In the genomic region with DNA sequence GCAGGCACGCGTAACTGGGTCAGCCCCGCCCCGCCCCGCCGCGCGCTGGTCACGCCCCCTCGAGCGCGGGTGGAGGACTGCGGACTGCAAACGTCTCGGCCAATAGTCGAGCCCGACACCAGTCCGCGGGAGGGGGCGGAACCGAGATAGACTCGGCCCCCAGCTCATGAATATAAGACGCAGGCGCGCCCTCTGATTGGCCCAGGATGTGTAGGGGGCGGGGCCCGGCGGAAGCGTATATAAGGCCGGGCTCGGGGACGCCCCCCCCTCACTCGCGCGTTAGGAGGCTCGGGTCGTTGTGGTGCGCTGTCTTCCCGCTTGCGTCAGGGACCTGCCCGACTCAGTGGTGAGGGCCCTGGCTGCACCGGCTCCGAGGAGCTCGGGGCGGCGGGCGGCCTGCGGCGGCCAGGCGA, we compare ENCODE assay signal across 1 cellular context.
TF ChIP-seq lines count a peak whose summit lies in the region.

A gene (plus strand): TSS at position 268 of the 413 bp plus-strand sequence. CDS start 1,602 bp downstream, outside the sequence.

TF ChIP-seq in GM23338, 12 proteins besides CTCF, POLR2A, EP300 and RAD21 (continued from another document):
- TF ChIP-seq, protein P1, sequence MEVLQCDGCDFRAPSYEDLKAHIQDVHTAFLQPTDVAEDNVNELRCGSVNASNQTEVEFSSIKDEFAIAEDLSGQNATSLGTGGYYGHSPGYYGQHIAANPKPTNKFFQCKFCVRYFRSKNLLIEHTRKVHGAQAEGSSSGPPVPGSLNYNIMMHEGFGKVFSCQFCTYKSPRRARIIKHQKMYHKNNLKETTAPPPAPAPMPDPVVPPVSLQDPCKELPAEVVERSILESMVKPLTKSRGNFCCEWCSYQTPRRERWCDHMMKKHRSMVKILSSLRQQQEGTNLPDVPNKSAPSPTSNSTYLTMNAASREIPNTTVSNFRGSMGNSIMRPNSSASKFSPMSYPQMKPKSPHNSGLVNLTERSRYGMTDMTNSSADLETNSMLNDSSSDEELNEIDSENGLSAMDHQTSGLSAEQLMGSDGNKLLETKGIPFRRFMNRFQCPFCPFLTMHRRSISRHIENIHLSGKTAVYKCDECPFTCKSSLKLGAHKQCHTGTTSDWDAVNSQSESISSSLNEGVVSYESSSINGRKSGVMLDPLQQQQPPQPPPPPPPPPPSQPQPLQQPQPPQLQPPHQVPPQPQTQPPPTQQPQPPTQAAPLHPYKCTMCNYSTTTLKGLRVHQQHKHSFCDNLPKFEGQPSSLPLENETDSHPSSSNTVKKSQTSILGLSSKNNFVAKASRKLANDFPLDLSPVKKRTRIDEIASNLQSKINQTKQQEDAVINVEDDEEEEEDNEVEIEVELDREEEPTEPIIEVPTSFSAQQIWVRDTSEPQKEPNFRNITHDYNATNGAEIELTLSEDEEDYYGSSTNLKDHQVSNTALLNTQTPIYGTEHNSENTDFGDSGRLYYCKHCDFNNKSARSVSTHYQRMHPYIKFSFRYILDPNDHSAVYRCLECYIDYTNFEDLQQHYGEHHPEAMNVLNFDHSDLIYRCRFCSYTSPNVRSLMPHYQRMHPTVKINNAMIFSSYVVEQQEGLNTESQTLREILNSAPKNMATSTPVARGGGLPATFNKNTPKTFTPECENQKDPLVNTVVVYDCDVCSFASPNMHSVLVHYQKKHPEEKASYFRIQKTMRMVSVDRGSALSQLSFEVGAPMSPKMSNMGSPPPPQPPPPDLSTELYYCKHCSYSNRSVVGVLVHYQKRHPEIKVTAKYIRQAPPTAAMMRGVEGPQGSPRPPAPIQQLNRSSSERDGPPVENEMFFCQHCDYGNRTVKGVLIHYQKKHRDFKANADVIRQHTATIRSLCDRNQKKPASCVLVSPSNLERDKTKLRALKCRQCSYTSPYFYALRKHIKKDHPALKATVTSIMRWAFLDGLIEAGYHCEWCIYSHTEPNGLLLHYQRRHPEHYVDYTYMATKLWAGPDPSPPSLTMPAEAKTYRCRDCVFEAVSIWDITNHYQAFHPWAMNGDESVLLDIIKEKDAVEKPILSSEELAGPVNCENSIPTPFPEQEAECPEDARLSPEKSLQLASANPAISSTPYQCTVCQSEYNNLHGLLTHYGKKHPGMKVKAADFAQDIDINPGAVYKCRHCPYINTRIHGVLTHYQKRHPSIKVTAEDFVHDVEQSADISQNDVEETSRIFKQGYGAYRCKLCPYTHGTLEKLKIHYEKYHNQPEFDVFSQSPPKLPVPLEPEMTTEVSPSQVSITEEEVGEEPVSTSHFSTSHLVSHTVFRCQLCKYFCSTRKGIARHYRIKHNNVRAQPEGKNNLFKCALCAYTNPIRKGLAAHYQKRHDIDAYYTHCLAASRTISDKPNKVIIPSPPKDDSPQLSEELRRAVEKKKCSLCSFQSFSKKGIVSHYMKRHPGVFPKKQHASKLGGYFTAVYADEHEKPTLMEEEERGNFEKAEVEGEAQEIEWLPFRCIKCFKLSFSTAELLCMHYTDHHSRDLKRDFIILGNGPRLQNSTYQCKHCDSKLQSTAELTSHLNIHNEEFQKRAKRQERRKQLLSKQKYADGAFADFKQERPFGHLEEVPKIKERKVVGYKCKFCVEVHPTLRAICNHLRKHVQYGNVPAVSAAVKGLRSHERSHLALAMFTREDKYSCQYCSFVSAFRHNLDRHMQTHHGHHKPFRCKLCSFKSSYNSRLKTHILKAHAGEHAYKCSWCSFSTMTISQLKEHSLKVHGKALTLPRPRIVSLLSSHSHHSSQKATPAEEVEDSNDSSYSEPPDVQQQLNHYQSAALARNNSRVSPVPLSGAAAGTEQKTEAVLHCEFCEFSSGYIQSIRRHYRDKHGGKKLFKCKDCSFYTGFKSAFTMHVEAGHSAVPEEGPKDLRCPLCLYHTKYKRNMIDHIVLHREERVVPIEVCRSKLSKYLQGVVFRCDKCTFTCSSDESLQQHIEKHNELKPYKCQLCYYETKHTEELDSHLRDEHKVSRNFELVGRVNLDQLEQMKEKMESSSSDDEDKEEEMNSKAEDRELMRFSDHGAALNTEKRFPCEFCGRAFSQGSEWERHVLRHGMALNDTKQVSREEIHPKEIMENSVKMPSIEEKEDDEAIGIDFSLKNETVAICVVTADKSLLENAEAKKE (CRISPR knock-in tag; IDR thresholded peaks at IDR 0.05) = no peak
- TF ChIP-seq, protein P2, sequence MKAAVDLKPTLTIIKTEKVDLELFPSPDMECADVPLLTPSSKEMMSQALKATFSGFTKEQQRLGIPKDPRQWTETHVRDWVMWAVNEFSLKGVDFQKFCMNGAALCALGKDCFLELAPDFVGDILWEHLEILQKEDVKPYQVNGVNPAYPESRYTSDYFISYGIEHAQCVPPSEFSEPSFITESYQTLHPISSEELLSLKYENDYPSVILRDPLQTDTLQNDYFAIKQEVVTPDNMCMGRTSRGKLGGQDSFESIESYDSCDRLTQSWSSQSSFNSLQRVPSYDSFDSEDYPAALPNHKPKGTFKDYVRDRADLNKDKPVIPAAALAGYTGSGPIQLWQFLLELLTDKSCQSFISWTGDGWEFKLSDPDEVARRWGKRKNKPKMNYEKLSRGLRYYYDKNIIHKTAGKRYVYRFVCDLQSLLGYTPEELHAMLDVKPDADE (IDR thresholded peaks at IDR 0.05) = no peak; the same call in 1 of the 2 replicates
- TF ChIP-seq, protein P3, sequence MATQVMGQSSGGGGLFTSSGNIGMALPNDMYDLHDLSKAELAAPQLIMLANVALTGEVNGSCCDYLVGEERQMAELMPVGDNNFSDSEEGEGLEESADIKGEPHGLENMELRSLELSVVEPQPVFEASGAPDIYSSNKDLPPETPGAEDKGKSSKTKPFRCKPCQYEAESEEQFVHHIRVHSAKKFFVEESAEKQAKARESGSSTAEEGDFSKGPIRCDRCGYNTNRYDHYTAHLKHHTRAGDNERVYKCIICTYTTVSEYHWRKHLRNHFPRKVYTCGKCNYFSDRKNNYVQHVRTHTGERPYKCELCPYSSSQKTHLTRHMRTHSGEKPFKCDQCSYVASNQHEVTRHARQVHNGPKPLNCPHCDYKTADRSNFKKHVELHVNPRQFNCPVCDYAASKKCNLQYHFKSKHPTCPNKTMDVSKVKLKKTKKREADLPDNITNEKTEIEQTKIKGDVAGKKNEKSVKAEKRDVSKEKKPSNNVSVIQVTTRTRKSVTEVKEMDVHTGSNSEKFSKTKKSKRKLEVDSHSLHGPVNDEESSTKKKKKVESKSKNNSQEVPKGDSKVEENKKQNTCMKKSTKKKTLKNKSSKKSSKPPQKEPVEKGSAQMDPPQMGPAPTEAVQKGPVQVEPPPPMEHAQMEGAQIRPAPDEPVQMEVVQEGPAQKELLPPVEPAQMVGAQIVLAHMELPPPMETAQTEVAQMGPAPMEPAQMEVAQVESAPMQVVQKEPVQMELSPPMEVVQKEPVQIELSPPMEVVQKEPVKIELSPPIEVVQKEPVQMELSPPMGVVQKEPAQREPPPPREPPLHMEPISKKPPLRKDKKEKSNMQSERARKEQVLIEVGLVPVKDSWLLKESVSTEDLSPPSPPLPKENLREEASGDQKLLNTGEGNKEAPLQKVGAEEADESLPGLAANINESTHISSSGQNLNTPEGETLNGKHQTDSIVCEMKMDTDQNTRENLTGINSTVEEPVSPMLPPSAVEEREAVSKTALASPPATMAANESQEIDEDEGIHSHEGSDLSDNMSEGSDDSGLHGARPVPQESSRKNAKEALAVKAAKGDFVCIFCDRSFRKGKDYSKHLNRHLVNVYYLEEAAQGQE (IDR thresholded peaks at IDR 0.05; ENCODE audit: unreplicated experiment) = peak; percentile 9
